9 cellular contexts compared by ENCODE assay signal in the genomic region with DNA sequence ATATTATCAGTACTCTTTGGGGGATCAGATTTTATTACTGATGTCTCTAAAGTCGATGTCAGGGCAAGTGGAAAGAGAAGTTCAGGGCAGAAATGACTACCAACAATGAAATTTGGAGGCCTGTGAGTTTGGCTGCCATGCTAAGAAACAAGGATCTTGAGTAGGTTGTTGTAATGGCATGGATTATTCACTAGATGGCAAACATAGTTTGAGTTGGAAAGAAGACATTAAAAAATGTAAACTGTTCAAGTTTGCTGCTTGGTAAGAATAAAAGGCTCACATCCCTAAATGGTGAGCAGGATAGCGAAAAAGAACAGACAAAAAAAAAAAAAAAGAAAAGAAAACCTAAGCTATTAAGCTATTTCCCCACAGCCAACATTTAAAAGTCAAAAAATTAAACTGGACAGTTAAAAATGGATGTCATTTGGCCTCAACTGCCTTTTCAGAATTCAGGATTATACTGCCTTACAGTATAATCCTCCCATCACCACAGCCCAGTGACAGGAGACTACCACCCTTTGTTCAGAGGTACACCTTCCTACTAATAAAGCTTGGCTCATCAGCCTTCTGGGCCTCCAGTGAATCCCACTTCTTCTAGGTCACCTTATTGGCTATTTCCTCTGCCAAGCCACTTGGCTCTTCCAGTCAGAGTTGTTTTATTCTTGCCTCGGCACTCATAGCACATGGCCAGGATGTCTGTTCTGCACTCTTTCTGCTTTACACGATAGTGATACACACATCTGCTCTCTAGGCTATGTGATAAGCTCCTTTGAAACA.
DNase-seq lines count a peak whose midpoint lies in the region; ATAC-seq, FAIRE-seq and TF ChIP-seq lines count a peak whose summit lies in the region.
"Had no signal": no experiment of that assay in that cellular context is flagged by ENCODE, and none has a peak within 500 bp of the region (broad histone marks: within the 10 kb centered on the region; RNA-seq: fewer than 3 reads in every experiment).

No MANE protein-coding gene starts in this region.

- intact Hi-C loops in pancreas (cut with DNase I): loop anchor here in 1 of 3 donors (10.0 kb wide), 1 partner anchor 128 kb away; no protein-coding TSS in a partner anchor

- no peaks in the 10 kb centered on the region for H3K36me3 ChIP-seq in pancreas
- H3K36me3 ChIP-seq: BLaER1 had no signal

- H3K4me1 ChIP-seq in pancreas: no peaks in the 10 kb centered on the region
- H3K4me1 ChIP-seq: BLaER1 had no signal

- peak; percentile 47 for FAIRE-seq in pancreas (lab: Jason Lieb, UNC)

- H3K27me3 ChIP-seq in pancreas: no peaks in the 10 kb centered on the region
- H3K27me3 ChIP-seq: BLaER1 had no signal

- TF ChIP-seq CTCF in pancreas (IDR thresholded peaks at IDR 0.05): peak in 2 of 4 donors; percentile 26 to 35

- peak; percentile 56 to 87 (median 84) for ATAC-seq in pancreas
- ATAC-seq in GM19463 (IDR thresholded peaks at IDR 0.05; ENCODE audit: unreplicated experiment): no peak

- H3K4me3 ChIP-seq in pancreas: no peak overlapping the region
- H3K4me3 ChIP-seq: BLaER1 had no signal

- no peak overlapping the region for H3K27ac ChIP-seq in pancreas
- H3K27ac ChIP-seq: BLaER1 had no signal

- DNase-seq in NCI-H1092 treated with DMSO at 0.1 percent for 48 hours (lab: John Stamatoyannopoulos, UW) (peak; percentile 53), NCI-H1092 (lab: John Stamatoyannopoulos, UW) (no peak), LHCN-M2 (ENCODE audit: low read depth) (peak; percentile 50), SK-MEL-5 (ENCODE audit: low read depth, low spot score) (peak; percentile 72), fibroblast of the conjunctiva (ENCODE audit: low read depth) (peak; percentile 71), pancreas (no peak)
- no peak for DNase-seq in activated effector memory CD4-positive, alpha-beta T cell treated with anti-CD3 and anti-CD28 coated beads, Interleukin-2, amount 50 U/mL, for 16 hours

- in situ Hi-C loops in SK-MEL-5 (cut with HindIII; ENCODE audit: low pct_unique_long_range_greater_than_20kb, low sequenced_read_pairs): no loop called here

- WGBS in pancreas, 2 donors: 43 to 44% methylated on average over 4 of the region's 4 CpGs

- H3K9me3 ChIP-seq in pancreas: no peaks in the 10 kb centered on the region
- H3K9me3 ChIP-seq: BLaER1 had no signal

Comparison
In these comparisons a context has a peak if more than half of its experiments do, and no peak if none do; other contexts are left out.
1. DNase-seq: peak in NCI-H1092 treated with DMSO at 0.1 percent for 48 hours (single experiment), LHCN-M2 (single experiment), SK-MEL-5 (single experiment) and fibroblast of the conjunctiva (single experiment); none in NCI-H1092 (single experiment), pancreas (0 of 6) and activated effector memory CD4-positive, alpha-beta T cell treated with anti-CD3 and anti-CD28 coated beads, Interleukin-2, amount 50 U/mL, for 16 hours (single experiment).